22 cellular contexts compared by ENCODE assay signal in genomic region chr6:147528511-147529145, GRCh38. TPM values are rescaled to one million over a fixed set of nuclear protein-coding genes. Genes with fewer than 3 reads are reported as not detected.
DNase-seq lines count a peak whose midpoint lies in the region; TF ChIP-seq lines count a peak whose summit lies in the region.
"Had no signal": no experiment of that assay in that cellular context is flagged by ENCODE, and none has a peak within 500 bp of the region (broad histone marks: within the 10 kb centered on the region; RNA-seq: fewer than 3 reads in every experiment).

No MANE protein-coding gene starts in this region.

- H3K4me1 ChIP-seq in adrenal gland (replicated peaks in 1 of 2) = no peaks in the 10 kb centered on the region

- H3K27ac ChIP-seq in adrenal gland = no peak overlapping the region
- H3K27ac ChIP-seq: 22Rv1; BLaER1 treated with 17β-estradiol and CSF1 and Interleukin-3, amounts not matched to agents 10 nM and 100 nM; Peyer's patch had no signal

- no peak for TF ChIP-seq POLR2A in adrenal gland (IDR thresholded peaks at IDR 0.05)

- TF ChIP-seq CTCF in fibroblast of villous mesenchyme (IDR thresholded peaks at IDR 0.05; ENCODE audit: insufficient read depth, low read depth, low read length) (no peak), retinal pigment epithelial cell (conservative IDR thresholded peaks at IDR 0.05; ENCODE audit: low read depth, low read length) (no peak), adrenal gland (IDR thresholded peaks at IDR 0.05) (no peak)

- H3K9me3 ChIP-seq in adrenal gland (replicated peaks in 1 of 3) = no peaks in the 10 kb centered on the region
- H3K9me3 ChIP-seq: BLaER1 treated with 17β-estradiol and CSF1 and Interleukin-3, amounts not matched to agents 10 nM and 100 nM; Peyer's patch had no signal

- in situ Hi-C loops in G401 (cut with HindIII; ENCODE audit: low sequenced_read_pairs) = no loop called here

- H3K36me3 ChIP-seq in adrenal gland (replicated peaks in 1 of 2) = no peaks in the 10 kb centered on the region
- H3K36me3 ChIP-seq: BLaER1 treated with 17β-estradiol and CSF1 and Interleukin-3, amounts not matched to agents 10 nM and 100 nM; Peyer's patch had no signal

- H3K4me3 ChIP-seq in fibroblast of villous mesenchyme (ENCODE audit: low read depth, low read length) (no peak overlapping the region), retinal pigment epithelial cell (ENCODE audit: low read length) (no peak overlapping the region), adrenal gland (no peak overlapping the region)
- H3K4me3 ChIP-seq: BLaER1 treated with 17β-estradiol and CSF1 and Interleukin-3, amounts not matched to agents 10 nM and 100 nM; Peyer's patch had no signal

- peak; percentile 13 for DNase-seq in NCI-H82 (lab: John Stamatoyannopoulos, UW)
- no peak for DNase-seq in NCI-H82 treated with DMSO at 0.1 percent for 48 hours (lab: John Stamatoyannopoulos, UW; ENCODE audit: unreplicated experiment)
- DNase-seq in amniotic epithelial cell (ENCODE audit: low read depth) = peak; percentile 25
- DNase-seq in fibroblast of villous mesenchyme (ENCODE audit: low read depth) = peak; percentile 33
- DNase-seq in retinal pigment epithelial cell (ENCODE audit: low read depth) = peak; percentile 91
- no peak for DNase-seq in adrenal gland
- no peak for DNase-seq in activated CD4-positive, alpha-beta T cell treated with anti-CD3 and anti-CD28 coated beads, Interleukin-2, amount 50 U/mL, for 48 hours
- DNase-seq in G401 (ENCODE audit: low spot score) = no peak
- DNase-seq: ACHN; CD8-positive, alpha-beta T cell; EL; KG1; NCI-H1105; NCI-H146; NCI-H2029; NCI-H226; NCI-H510A treated with DMSO at 0.1 percent for 48 hours; NCI-H748 treated with DMSO at 0.1 percent for 48 hours; Peyer's patch had no signal

- H3K27me3 ChIP-seq in adrenal gland = no peaks in the 10 kb centered on the region
- H3K27me3 ChIP-seq: Peyer's patch had no signal

- intact Hi-C loops in adrenal gland (cut with DNase I) = no loop called here

RNA-seq across cellular contexts. Expression of gene SAMD5, which starts 20.1 kb away (rescaled TPM):
- under 0.01 TPM in 2 replicates for total RNA-seq in fibroblast of villous mesenchyme
- total RNA-seq in adrenal gland = 1 to 10 TPM in 3 of 8 donors, under 1 TPM in 5; 0.12 to 2.5 (median 0.71) TPM
- 1 to 10 TPM in 2 of 3 donors, under 1 TPM in 1; 0.64 to 5.8 (median 3.0) TPM for polyA plus RNA-seq in adrenal gland
- total RNA-seq in G401 (2014; rRNA removed; shearing (Covaris generic)) = under 0.01 TPM in 1 of 2 replicates, not detected in the other
- total RNA-seq: CD8-positive, alpha-beta T cell; OCI-LY7 had no signal

Comparison
In these comparisons a context has a peak if more than half of its experiments do, and no peak if none do; other contexts are left out.
1. DNase-seq: peak in NCI-H82 (single experiment), amniotic epithelial cell (single experiment), fibroblast of villous mesenchyme (single experiment) and retinal pigment epithelial cell (single experiment); none in NCI-H82 treated with DMSO at 0.1 percent for 48 hours (single experiment), adrenal gland (0 of 7), activated CD4-positive, alpha-beta T cell treated with anti-CD3 and anti-CD28 coated beads, Interleukin-2, amount 50 U/mL, for 48 hours (0 of 2) and G401 (single experiment).